ENCODE assay signal across 8 cellular contexts in genomic region chr6:125804866-125805425, GRCh38. TPM values are rescaled to one million over a fixed set of nuclear protein-coding genes. Genes with fewer than 3 reads are reported as not detected.
DNase-seq lines count a peak whose midpoint lies in the region; FAIRE-seq and TF ChIP-seq lines count a peak whose summit lies in the region.
"Not testable (repeated sequence)": the region's sequence is repeated elsewhere in the genome, so short reads cannot be mapped to it uniquely, and the experiment has no call there.
"Had no signal": no experiment of that assay in that cellular context is flagged by ENCODE, and none has a peak within 500 bp of the region (broad histone marks: within the 10 kb centered on the region; RNA-seq: fewer than 3 reads in every experiment).

No MANE protein-coding gene starts in this region.

- POLR2A ChIA-PET in H1 (lab: Charles Lee; ENCODE audit: partially characterized antibody), result interaction anchor here (2.0 kb wide), 1 partner anchor 11 kb away, joined by 5 read pairs; no protein-coding TSS in a partner anchor

- WGBS in H1 (ENCODE audit: extremely low coverage in 1 of 2, insufficient coverage in 1 of 2, insufficient read length in 1 of 2, insufficient replicate concordance in 2 of 2, low coverage in 1 of 2, low lambda C conversion rate in 2 of 2, missing lambda C conversion rate in 1 of 2), 2 experiments, result 85% methylated on average over 9 of the region's 10 CpGs; no CpG with 5 or more reads in 1 of the 2 experiments
- WGBS in stomach, 5 donors, result 76 to 89% (median 85%) methylated on average over 8 to 10 of the region's 10 CpGs

- not testable (repeated sequence) for H3K23ac ChIP-seq in H1 (ENCODE audit: insufficient read length)

- TF ChIP-seq POLR2A in H1 (IDR thresholded peaks at IDR 0.05; ENCODE audit: control extremely low read depth in 1 of 2, low read depth in 2 of 2, low read length in 2 of 2); stomach (IDR thresholded peaks at IDR 0.05): not testable (repeated sequence)

- H3K4me3 ChIP-seq in H1 (ENCODE audit: extremely low read depth in 1 of 4, insufficient read depth in 2 of 4, low read depth in 3 of 4, low read length in 4 of 4); stomach: not testable (repeated sequence)

- in situ Hi-C loops in Caki2 (cut with HindIII; ENCODE audit: low pct_unique_long_range_greater_than_20kb, low sequenced_read_pairs), result not testable (repeated sequence)

- H3K79me2 ChIP-seq in H1 (ENCODE audit: control insufficient read depth in 1 of 2, insufficient read depth in 2 of 2, low read length in 2 of 2), result not testable (repeated sequence)

- H3K27ac ChIP-seq in H1 (ENCODE audit: low read depth, low read length), result not testable (repeated sequence)
- H3K27ac ChIP-seq in stomach, result peak overlapping the region in 3 of 5 donors; percentile 12 to 53 (median 35)

- not testable (repeated sequence) for H3K4ac ChIP-seq in H1 (replicated peaks; ENCODE audit: insufficient read length, low read depth, low read length)

- not testable (repeated sequence) for TF ChIP-seq CTCF in H1 (IDR thresholded peaks at IDR 0.05; ENCODE audit: control extremely low read depth in 1 of 3, insufficient read depth in 1 of 3, low read depth in 1 of 3, low read length in 3 of 3); stomach (IDR thresholded peaks at IDR 0.05)

- not testable (repeated sequence) for H3K27me3 ChIP-seq in H1 (replicated peaks in 1 of 4; ENCODE audit: control insufficient read depth in 3 of 4, extremely low read depth in 1 of 4, insufficient read depth in 3 of 4, low read length in 3 of 4); stomach

- not testable (repeated sequence) for H2BK120ac ChIP-seq in H1 (replicated peaks; ENCODE audit: low read depth, low read length)

- not testable (repeated sequence) for H3K36me3 ChIP-seq in H1 (ENCODE audit: control insufficient read depth in 2 of 4, insufficient read depth in 4 of 4, low read length in 3 of 4); stomach

- not testable (repeated sequence) for H2BK20ac ChIP-seq in H1 (ENCODE audit: low read length)

- not testable (repeated sequence) for TF ChIP-seq RAD21 in Ishikawa (IDR thresholded peaks at IDR 0.05; ENCODE audit: low read depth); H1 (IDR thresholded peaks at IDR 0.05 in 1 of 2, conservative IDR thresholded peaks at IDR 0.05 in 1 of 2; ENCODE audit: low read depth in 2 of 2, low read length in 2 of 2)

- H3K4me2 ChIP-seq in H1 (ENCODE audit: insufficient read depth in 1 of 2, low read depth in 2 of 2, low read length in 2 of 2), result not testable (repeated sequence)

- not testable (repeated sequence) for H3K18ac ChIP-seq in H1 (ENCODE audit: extremely low read depth, low read length)

- not testable (repeated sequence) for H3K14ac ChIP-seq in H1 (ENCODE audit: insufficient read length)

- not testable (repeated sequence) for H4K20me1 ChIP-seq in H1 (replicated peaks in 1 of 2; ENCODE audit: control insufficient read depth in 1 of 2, insufficient read depth in 2 of 2, low read length in 2 of 2)

- not testable (repeated sequence) for H2AK5ac ChIP-seq in H1 (ENCODE audit: low read depth, low read length)

- not testable (repeated sequence) for H3K79me1 ChIP-seq in H1 (ENCODE audit: low read depth, low read length)

- FAIRE-seq in RCC 7860 (lab: Jason Lieb, UNC); H1 (lab: Jason Lieb, UNC): not testable (repeated sequence)

- H4K8ac ChIP-seq in H1 (ENCODE audit: extremely low read depth, insufficient read depth, low read length), result not testable (repeated sequence)

- not testable (repeated sequence) for TF ChIP-seq EP300 in Ishikawa (IDR thresholded peaks at IDR 0.05; ENCODE audit: borderline replicate concordance); H1 (IDR thresholded peaks at IDR 0.05; ENCODE audit: borderline replicate concordance in 1 of 2, low read depth in 2 of 2, low read length in 2 of 2); stomach (IDR thresholded peaks at IDR 0.05)

- H2BK12ac ChIP-seq in H1 (ENCODE audit: low read depth, low read length), result not testable (repeated sequence)

- not testable (repeated sequence) for H2BK5ac ChIP-seq in H1 (ENCODE audit: low read depth, low read length)

- intact Hi-C loops in stomach (cut with DNase I; ENCODE audit: low total_unique reads), result not testable (repeated sequence)

- not testable (repeated sequence) for H2AFZ ChIP-seq in H1 (ENCODE audit: low read length)

- not testable (repeated sequence) for H3K4me1 ChIP-seq in H1 (replicated peaks in 1 of 4; ENCODE audit: control insufficient read depth in 3 of 4, insufficient read depth in 4 of 4, low read length in 3 of 4)
- peaks cover 0 to 52% (median 25%) of the 10 kb centered on the region in 4 donors for H3K4me1 ChIP-seq in stomach

- H3K56ac ChIP-seq in H1 (replicated peaks; ENCODE audit: insufficient read length, low read depth, low read length), result not testable (repeated sequence)

- CTCF ChIA-PET in H1 (lab: Charles Lee; ENCODE audit: partially characterized antibody), result interaction anchor here (0.7 to 4.5 kb wide), 3 partner anchors 9 to 24 kb away, joined by 3 to 18 read pairs (median 4); partner anchors contain the start of gene NCOA7

- not testable (repeated sequence) for H3K9ac ChIP-seq in H1 (replicated peaks in 1 of 4; ENCODE audit: extremely low read depth in 1 of 4, low read depth in 3 of 4, low read length in 3 of 4)

- H4K5ac ChIP-seq in H1 (ENCODE audit: insufficient read length, low read depth, low read length), result not testable (repeated sequence)

- H4K91ac ChIP-seq in H1 (replicated peaks; ENCODE audit: insufficient read length, low read length), result not testable (repeated sequence)

- not testable (repeated sequence) for H2BK15ac ChIP-seq in H1 (ENCODE audit: low read length)

- H3K23me2 ChIP-seq in H1 (ENCODE audit: low read depth, low read length), result not testable (repeated sequence)

- not testable (repeated sequence) for H3K9me3 ChIP-seq in H1 (ENCODE audit: insufficient read depth in 2 of 2, low read depth in 1 of 2, low read length in 1 of 2); stomach

- DNase-seq in Caki2 (ENCODE audit: low read depth), result peak; percentile 73
- peak; percentile 5 for DNase-seq in RCC 7860 (ENCODE audit: low spot score)
- DNase-seq in H1 (ENCODE audit: low read depth in 1 of 2, low spot score in 2 of 2); stomach: not testable (repeated sequence)
- peak; percentile 49 for DNase-seq in kidney tubule cell (ENCODE audit: low spot score)

TF ChIP-seq in Ishikawa, 13 proteins besides CTCF, POLR2A, EP300 and RAD21:
- peak; percentile 75 for TF ChIP-seq TEAD4 (IDR thresholded peaks at IDR 0.05)

TF ChIP-seq in H1, 55 proteins besides CTCF, POLR2A, EP300 and RAD21:
- TF ChIP-seq TEAD4 (IDR thresholded peaks at IDR 0.05; ENCODE audit: low read depth, low read length), result peak; percentile 46; the same call in 1 of the 2 replicates

RNA-seq across cellular contexts. Expression of gene NCOA7, which starts 14.2 kb away (rescaled TPM):
- total RNA-seq in Caki2 (2014; rRNA removed; shearing (Covaris generic); ENCODE audit: low replicate concordance), result 25.9 and 36.1 TPM in 2 replicates
- total RNA-seq in H1 (2021; fragmentation: NEBNext Ultra II Directional; extraction: Animal tissue kit (Norgen Biotek cat#: 25700)), result 10.3 and 10.7 TPM in 2 replicates
- polyA plus RNA-seq in H1 (2011; rRNA removed), result 2.0 and 2.6 TPM in 2 replicates
- polyA plus RNA-seq in H1 (2011; cell fraction: cytosol; rRNA removed), result 4.1 TPM
- 6.6 TPM for polyA plus RNA-seq in H1 (2011; cell fraction: nucleus; rRNA removed)
- 5.3 to 12.3 TPM (median 5.7 TPM) in 4 replicates for polyA plus RNA-seq in H1 (2012, experiment 1 of 2)
- polyA plus RNA-seq in H1 (2012, experiment 2 of 2), result 0.34 TPM
- polyA plus RNA-seq in H1 (2013, experiment 1 of 2), result 7.8 TPM
- 6.5 TPM for polyA plus RNA-seq in H1 (2013, experiment 2 of 2)
- polyA minus RNA-seq in H1 (2011; rRNA and poly(A)+ RNA removed), result 19.8 and 24.2 TPM in 2 replicates
- polyA minus RNA-seq in H1 (2011; cell fraction: cytosol; rRNA and poly(A)+ RNA removed), result 7.0 TPM
- polyA minus RNA-seq in H1 (2011; cell fraction: nucleus; rRNA and poly(A)+ RNA removed), result 12.3 TPM
- 100 to 1,000 TPM in 1 of 5 donors, 10 to 100 TPM in 3, 1 to 10 TPM in 1; 1.2 to 131 (median 27.5) TPM for total RNA-seq in stomach
- polyA plus RNA-seq in stomach, result 10 to 100 TPM; 13.7 to 26.0 (median 17.6) TPM

RNA-seq across cellular contexts. Expression of gene HEY2, which starts 55.5 kb away (rescaled TPM):
- total RNA-seq in Caki2 (2014; rRNA removed; shearing (Covaris generic); ENCODE audit: low replicate concordance), result 3.2 TPM in 2 replicates
- 16.2 and 17.7 TPM in 2 replicates for total RNA-seq in H1 (2021; fragmentation: NEBNext Ultra II Directional; extraction: Animal tissue kit (Norgen Biotek cat#: 25700))
- 9.1 and 12.6 TPM in 2 replicates for polyA plus RNA-seq in H1 (2011; rRNA removed)
- 7.7 TPM for polyA plus RNA-seq in H1 (2011; cell fraction: cytosol; rRNA removed)
- polyA plus RNA-seq in H1 (2011; cell fraction: nucleus; rRNA removed), result 8.0 TPM
- polyA plus RNA-seq in H1 (2012, experiment 1 of 2), result 6.4 to 8.2 TPM (median 7.2 TPM) in 4 replicates
- 6.0 TPM for polyA plus RNA-seq in H1 (2012, experiment 2 of 2)
- polyA plus RNA-seq in H1 (2013, experiment 1 of 2), result 10.8 TPM
- polyA plus RNA-seq in H1 (2013, experiment 2 of 2), result 11.3 TPM
- polyA minus RNA-seq in H1 (2011; rRNA and poly(A)+ RNA removed), result 4.2 TPM in 2 replicates
- 7.3 TPM for polyA minus RNA-seq in H1 (2011; cell fraction: cytosol; rRNA and poly(A)+ RNA removed)
- polyA minus RNA-seq in H1 (2011; cell fraction: nucleus; rRNA and poly(A)+ RNA removed), result 6.2 TPM
- 1 to 10 TPM in 3 of 5 donors, not detected in 2; 1.0 to 1.7 (median 1.3) TPM for total RNA-seq in stomach
- 1 to 10 TPM in 2 of 3 donors, under 1 TPM in 1; 0.83 to 3.8 (median 1.1) TPM for polyA plus RNA-seq in stomach
- total RNA-seq: GM23248 had no signal
- polyA plus RNA-seq: CD14-positive monocyte, GM23248 had no signal
